1 cellular context compared by ENCODE assay signal in the genomic region with DNA sequence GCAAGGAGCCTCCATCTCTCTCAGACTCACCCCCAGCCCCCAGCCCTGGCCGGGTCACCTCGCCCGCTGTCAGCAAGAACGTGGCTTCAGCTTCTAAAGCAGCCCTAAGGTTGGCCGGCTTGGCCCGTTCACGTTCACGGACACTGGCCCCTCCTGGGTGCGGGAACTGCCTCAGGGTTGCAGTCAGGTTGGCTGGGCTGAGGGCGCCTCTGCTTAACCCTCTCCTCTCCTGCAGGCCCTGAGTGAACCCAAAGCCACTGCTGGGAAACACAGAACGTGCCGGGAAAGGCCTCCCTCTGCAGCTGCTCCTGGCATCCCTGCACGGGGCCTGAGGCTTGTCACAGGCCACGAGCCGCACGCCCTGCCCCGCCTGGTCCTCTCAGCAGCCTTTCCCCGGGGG.
TF ChIP-seq lines count a peak whose summit lies in the region.

No MANE protein-coding gene starts in this region.

TF ChIP-seq in HepG2, 621 proteins besides CTCF, POLR2A, EP300 and RAD21 (continued from another document and continues in another):
- TF ChIP-seq ZBTB43 (CRISPR knock-in tag; conservative IDR thresholded peaks at IDR 0.05) (no peak), ZBTB7A (CRISPR knock-in tag; IDR thresholded peaks at IDR 0.05) (no peak), NFE2L2 (IDR thresholded peaks at IDR 0.05; ENCODE audit: low read length) (no peak), SRY (CRISPR knock-in tag; IDR thresholded peaks at IDR 0.05) (no peak), RAD51 (IDR thresholded peaks at IDR 0.05; ENCODE audit: borderline replicate concordance) (no peak), ZNF75D (CRISPR knock-in tag; IDR thresholded peaks at IDR 0.05; ENCODE audit: borderline replicate concordance) (no peak), MXI1 (IDR thresholded peaks at IDR 0.05; ENCODE audit: borderline replicate concordance, low read depth, low read length) (no peak), IKZF1 (IDR thresholded peaks at IDR 0.05) (no peak), KLF13 (CRISPR knock-in tag; IDR thresholded peaks at IDR 0.05) (no peak), LBX2 (CRISPR knock-in tag; IDR thresholded peaks at IDR 0.05; ENCODE audit: borderline replicate concordance) (no peak), MIER3 (CRISPR knock-in tag; IDR thresholded peaks at IDR 0.05; ENCODE audit: borderline replicate concordance) (no peak), ATF2 (CRISPR knock-in tag; IDR thresholded peaks at IDR 0.05) (no peak), SUZ12 (IDR thresholded peaks at IDR 0.05; ENCODE audit: low read depth, low read length) (no peak), SALL1 (CRISPR knock-in tag; IDR thresholded peaks at IDR 0.05) (peak; percentile 42; the same call in 1 of the 2 replicates), SNAPC5 (CRISPR knock-in tag; IDR thresholded peaks at IDR 0.05; ENCODE audit: borderline replicate concordance) (no peak), TBX3 (IDR thresholded peaks at IDR 0.05; ENCODE audit: borderline replicate concordance) (no peak), MTA1 (CRISPR knock-in tag; IDR thresholded peaks at IDR 0.05; ENCODE audit: borderline replicate concordance) (no peak; the same call in 1 of the 2 replicates), PLSCR1 (CRISPR knock-in tag; IDR thresholded peaks at IDR 0.05; ENCODE audit: borderline replicate concordance) (no peak), ZNF275 (CRISPR knock-in tag; IDR thresholded peaks at IDR 0.05; ENCODE audit: borderline replicate concordance) (no peak), HOXA3 (CRISPR knock-in tag; IDR thresholded peaks at IDR 0.05) (peak; percentile 50; the same call in 1 of the 2 replicates), NFKB2 (CRISPR knock-in tag; IDR thresholded peaks at IDR 0.05; ENCODE audit: borderline replicate concordance) (no peak), BCL3 (CRISPR knock-in tag; IDR thresholded peaks at IDR 0.05) (no peak), TMF1 (CRISPR knock-in tag; IDR thresholded peaks at IDR 0.05; ENCODE audit: low read depth) (no peak), ZNF296 (CRISPR knock-in tag; conservative IDR thresholded peaks at IDR 0.05) (0 out of 2 replicates have a peak, but pooled peaks have one; percentile 53), ARID5B (CRISPR knock-in tag; IDR thresholded peaks at IDR 0.05) (0 out of 2 replicates have a peak, but pooled peaks have one; percentile 16), ZNF780A (CRISPR knock-in tag; IDR thresholded peaks at IDR 0.05) (no peak), MYC (CRISPR knock-in tag; IDR thresholded peaks at IDR 0.05; ENCODE audit: borderline replicate concordance) (peak; percentile 44; the same call in 1 of the 2 replicates), PTBP1 (IDR thresholded peaks at IDR 0.05; ENCODE audit: low read depth, low read length, poor library complexity, severe bottlenecking) (no peak), ZNF773 (CRISPR knock-in tag; IDR thresholded peaks at IDR 0.05; ENCODE audit: borderline replicate concordance) (no peak), SRSF9 (IDR thresholded peaks at IDR 0.05; ENCODE audit: borderline replicate concordance, insufficient read depth, low read depth, low read length, poor library complexity, severe bottlenecking) (no peak), KMT2A (CRISPR knock-in tag; IDR thresholded peaks at IDR 0.05) (no peak), SIX4 (CRISPR knock-in tag; IDR thresholded peaks at IDR 0.05) (no peak), ZNF34 (CRISPR knock-in tag; IDR thresholded peaks at IDR 0.05; ENCODE audit: borderline replicate concordance) (no peak), ZKSCAN8 (CRISPR knock-in tag; IDR thresholded peaks at IDR 0.05; ENCODE audit: borderline replicate concordance) (no peak), ZBTB34 (CRISPR knock-in tag; IDR thresholded peaks at IDR 0.05) (no peak), ZBTB7B (CRISPR knock-in tag; IDR thresholded peaks at IDR 0.05) (no peak), ZNF446 (CRISPR knock-in tag; IDR thresholded peaks at IDR 0.05) (no peak)
- TF ChIP-seq, protein P1, sequence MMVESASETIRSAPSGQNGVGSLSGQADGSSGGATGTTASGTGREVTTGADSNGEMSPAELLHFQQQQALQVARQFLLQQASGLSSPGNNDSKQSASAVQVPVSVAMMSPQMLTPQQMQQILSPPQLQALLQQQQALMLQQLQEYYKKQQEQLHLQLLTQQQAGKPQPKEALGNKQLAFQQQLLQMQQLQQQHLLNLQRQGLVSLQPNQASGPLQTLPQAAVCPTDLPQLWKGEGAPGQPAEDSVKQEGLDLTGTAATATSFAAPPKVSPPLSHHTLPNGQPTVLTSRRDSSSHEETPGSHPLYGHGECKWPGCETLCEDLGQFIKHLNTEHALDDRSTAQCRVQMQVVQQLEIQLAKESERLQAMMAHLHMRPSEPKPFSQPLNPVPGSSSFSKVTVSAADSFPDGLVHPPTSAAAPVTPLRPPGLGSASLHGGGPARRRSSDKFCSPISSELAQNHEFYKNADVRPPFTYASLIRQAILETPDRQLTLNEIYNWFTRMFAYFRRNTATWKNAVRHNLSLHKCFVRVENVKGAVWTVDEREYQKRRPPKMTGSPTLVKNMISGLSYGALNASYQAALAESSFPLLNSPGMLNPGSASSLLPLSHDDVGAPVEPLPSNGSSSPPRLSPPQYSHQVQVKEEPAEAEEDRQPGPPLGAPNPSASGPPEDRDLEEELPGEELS (CRISPR knock-in tag; IDR thresholded peaks at IDR 0.05): 0 out of 2 replicates have a peak, but pooled peaks have one; percentile 23
- TF ChIP-seq, protein P2, sequence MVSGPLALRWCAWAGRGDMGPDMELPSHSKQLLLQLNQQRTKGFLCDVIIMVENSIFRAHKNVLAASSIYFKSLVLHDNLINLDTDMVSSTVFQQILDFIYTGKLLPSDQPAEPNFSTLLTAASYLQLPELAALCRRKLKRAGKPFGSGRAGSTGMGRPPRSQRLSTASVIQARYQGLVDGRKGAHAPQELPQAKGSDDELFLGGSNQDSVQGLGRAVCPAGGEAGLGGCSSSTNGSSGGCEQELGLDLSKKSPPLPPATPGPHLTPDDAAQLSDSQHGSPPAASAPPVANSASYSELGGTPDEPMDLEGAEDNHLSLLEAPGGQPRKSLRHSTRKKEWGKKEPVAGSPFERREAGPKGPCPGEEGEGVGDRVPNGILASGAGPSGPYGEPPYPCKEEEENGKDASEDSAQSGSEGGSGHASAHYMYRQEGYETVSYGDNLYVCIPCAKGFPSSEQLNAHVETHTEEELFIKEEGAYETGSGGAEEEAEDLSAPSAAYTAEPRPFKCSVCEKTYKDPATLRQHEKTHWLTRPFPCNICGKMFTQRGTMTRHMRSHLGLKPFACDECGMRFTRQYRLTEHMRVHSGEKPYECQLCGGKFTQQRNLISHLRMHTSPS (CRISPR knock-in tag; IDR thresholded peaks at IDR 0.05; ENCODE audit: low read depth): 0 out of 2 replicates have a peak, but pooled peaks have one; percentile 45
- TF ChIP-seq, protein P3, sequence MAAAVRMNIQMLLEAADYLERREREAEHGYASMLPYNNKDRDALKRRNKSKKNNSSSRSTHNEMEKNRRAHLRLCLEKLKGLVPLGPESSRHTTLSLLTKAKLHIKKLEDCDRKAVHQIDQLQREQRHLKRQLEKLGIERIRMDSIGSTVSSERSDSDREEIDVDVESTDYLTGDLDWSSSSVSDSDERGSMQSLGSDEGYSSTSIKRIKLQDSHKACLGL (CRISPR knock-in tag; IDR thresholded peaks at IDR 0.05): no peak
- TF ChIP-seq, protein P4, sequence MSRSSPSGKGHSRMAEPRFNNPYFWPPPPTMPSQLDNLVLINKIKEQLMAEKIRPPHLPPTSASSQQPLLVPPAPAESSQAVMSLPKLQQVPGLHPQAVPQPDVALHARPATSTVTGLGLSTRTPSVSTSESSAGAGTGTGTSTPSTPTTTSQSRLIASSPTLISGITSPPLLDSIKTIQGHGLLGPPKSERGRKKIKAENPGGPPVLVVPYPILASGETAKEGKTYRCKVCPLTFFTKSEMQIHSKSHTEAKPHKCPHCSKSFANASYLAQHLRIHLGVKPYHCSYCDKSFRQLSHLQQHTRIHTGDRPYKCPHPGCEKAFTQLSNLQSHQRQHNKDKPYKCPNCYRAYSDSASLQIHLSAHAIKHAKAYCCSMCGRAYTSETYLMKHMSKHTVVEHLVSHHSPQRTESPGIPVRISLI (CRISPR knock-in tag; IDR thresholded peaks at IDR 0.05; ENCODE audit: borderline replicate concordance): no peak
